Comparison of ENCODE assay signal across 1 cellular context in the genomic region with DNA sequence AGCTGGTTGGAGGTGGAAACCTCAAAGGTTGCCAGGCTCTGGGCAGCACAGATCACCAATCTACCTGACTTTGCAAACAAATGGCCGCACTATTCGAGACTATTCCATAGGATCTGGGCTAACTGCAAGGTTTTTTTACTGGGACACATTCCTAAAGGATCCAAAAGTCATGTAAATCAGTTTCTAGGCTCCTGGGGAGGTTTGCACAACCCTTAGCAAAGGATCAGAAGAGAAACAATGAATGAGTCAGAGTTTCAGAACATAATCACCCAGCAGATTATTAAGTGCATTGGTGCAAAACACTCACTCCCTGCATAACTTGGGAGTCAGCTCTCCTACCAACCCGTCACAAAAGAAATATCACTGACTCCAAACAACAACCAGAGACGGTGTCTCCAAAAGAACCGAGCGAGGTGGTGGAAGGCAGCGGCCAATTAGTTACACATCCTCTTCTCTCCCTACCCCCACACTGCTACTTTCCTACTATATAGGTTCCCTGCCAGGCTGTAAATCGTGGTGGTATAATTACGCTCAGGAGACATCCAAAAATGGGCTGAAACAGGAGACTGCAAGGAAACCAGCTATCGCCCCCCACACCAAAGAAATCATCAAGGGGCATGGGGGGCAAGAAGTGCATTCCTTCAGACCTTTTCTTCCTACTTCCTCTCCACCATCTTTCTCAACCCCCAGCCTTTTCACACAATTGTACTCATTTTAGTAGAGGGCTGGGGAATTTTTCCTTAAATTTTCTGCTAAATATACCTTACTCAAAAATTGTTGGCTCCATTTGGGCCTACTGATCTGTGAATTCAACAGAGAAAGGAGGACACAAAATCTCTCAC.
A peak's percentile ranks its signal among the peaks of the same experiment; 100 is the strongest.
TF ChIP-seq lines count a peak whose summit lies in the region.

No MANE protein-coding gene starts in this region.

TF ChIP-seq in SK-N-SH, 30 proteins besides CTCF, POLR2A, EP300 and RAD21 (continued from another document):
- TF ChIP-seq, protein P1, sequence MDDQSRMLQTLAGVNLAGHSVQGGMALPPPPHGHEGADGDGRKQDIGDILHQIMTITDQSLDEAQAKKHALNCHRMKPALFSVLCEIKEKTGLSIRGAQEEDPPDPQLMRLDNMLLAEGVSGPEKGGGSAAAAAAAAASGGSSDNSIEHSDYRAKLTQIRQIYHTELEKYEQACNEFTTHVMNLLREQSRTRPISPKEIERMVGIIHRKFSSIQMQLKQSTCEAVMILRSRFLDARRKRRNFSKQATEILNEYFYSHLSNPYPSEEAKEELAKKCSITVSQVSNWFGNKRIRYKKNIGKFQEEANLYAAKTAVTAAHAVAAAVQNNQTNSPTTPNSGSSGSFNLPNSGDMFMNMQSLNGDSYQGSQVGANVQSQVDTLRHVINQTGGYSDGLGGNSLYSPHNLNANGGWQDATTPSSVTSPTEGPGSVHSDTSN (IDR thresholded peaks at IDR 0.05), result peak; percentile 26; the same call in 1 of the 2 replicates
- TF ChIP-seq ELF1 (IDR thresholded peaks at IDR 0.05) (no peak), RXRA (IDR thresholded peaks at IDR 0.05; ENCODE audit: borderline replicate concordance, low read depth) (0 out of 2 replicates have a peak, but pooled peaks have one; percentile 11), TCF12 (IDR thresholded peaks at IDR 0.05) (peak; percentile 19; the same call in 1 of the 2 replicates), IRF3 (IDR thresholded peaks at IDR 0.05; ENCODE audit: low read depth, low read length) (no peak), GABPA (IDR thresholded peaks at IDR 0.05; ENCODE audit: low read depth) (no peak; the same call in 1 of the 2 replicates), YY1 (IDR thresholded peaks at IDR 0.05; ENCODE audit: low read depth) (no peak), SIN3A (IDR thresholded peaks at IDR 0.05; ENCODE audit: borderline replicate concordance, low read depth, low read length) (peak; percentile 50; the same call in 1 of the 2 replicates), NFIC (IDR thresholded peaks at IDR 0.05; ENCODE audit: borderline replicate concordance) (no peak), NRF1 (IDR thresholded peaks at IDR 0.05; ENCODE audit: low read depth, low read length) (no peak), FOXM1 (IDR thresholded peaks at IDR 0.05; ENCODE audit: low read depth) (no peak), MEF2A (IDR thresholded peaks at IDR 0.05; ENCODE audit: borderline replicate concordance, low read depth) (no peak), POLR2AphosphoS5 (IDR thresholded peaks at IDR 0.05; ENCODE audit: low read depth, low read length) (no peak), USF2 (IDR thresholded peaks at IDR 0.05; ENCODE audit: borderline replicate concordance, low read depth, low read length) (no peak), RCOR1 (IDR thresholded peaks at IDR 0.05; ENCODE audit: low read length) (no peak), SMC3 (IDR thresholded peaks at IDR 0.05; ENCODE audit: low read depth, low read length) (no peak), TAF1 (IDR thresholded peaks at IDR 0.05; ENCODE audit: borderline replicate concordance, low read depth, low read length) (peak; percentile 62; the same call in 1 of the 2 replicates)
TF ChIP-seq in SK-N-SH: peak in this region for 8.
